ENCODE assay signal across 8 cellular contexts in the genomic region with DNA sequence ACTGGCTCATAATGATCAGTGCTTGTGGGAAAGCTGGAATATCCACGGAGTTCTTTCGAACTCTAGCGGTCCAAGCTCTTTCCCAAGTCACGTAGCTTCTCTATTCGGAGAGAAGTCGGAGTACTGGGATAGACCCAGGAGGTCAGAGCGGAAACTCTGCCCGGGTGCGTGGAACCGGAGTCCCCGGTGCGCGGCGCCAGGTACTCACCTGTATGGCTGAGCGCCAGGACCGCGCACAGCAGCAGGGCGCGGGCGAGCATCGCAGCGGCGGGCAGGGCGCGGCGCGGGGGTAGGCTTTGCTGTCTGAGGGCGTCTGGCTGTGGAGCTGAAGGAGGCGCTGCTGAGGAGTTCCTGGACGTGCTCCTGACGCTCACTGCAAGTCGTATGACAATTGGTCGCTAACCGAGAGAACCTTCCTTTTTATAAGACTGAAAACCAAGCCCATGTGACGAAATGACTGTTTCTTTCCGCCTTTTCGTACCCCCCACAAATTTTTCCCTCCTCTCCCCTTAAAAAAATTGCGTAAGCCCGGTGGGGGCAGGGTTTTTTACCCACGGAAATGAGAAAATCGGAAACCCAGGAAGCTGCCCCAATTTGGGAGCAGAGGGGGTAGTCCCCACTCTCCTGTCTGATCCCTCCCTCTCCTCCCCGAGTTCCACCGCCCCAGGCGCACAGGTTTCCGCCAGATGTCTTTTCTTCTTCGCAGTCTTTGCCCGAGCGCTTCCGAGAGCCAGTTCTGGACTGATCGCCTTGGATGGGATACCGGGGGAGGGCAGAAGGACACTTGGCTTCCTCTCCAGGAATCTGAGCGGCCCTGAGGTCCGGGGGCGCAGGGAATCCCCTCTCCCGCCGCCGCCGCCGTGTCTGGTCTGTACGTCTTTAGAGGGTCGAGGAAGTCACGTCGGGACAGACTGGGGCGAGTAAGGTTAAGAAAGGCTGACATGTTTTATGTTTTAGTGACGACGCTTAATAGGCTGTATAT. TPM values are rescaled to one million over a fixed set of nuclear protein-coding genes. Genes with fewer than 3 reads are reported as not detected.
DNase-seq lines count a peak whose midpoint lies in the region; ATAC-seq and TF ChIP-seq lines count a peak whose summit lies in the region.

A gene (minus strand): TSS at position 393 of the 982 bp plus-strand sequence. CDS start 133 bp downstream, at position 260.

- in situ Hi-C loops in transverse colon (cut with MboI; ENCODE audit: low pct_ligation_motif_present in 1 of 4, low pct_unique_long_range_greater_than_20kb in 1 of 4, low sequenced_read_pairs in 3 of 4) = loop anchor here in 1 of 4 donors (25.0 kb wide), 1 partner anchor 193 kb away; no protein-coding TSS in a partner anchor

- no peaks in the 10 kb centered on the region for H3K36me3 ChIP-seq in neuron (ENCODE audit: insufficient read depth, low read length)
- no peaks in the 10 kb centered on the region for H3K36me3 ChIP-seq in transverse colon

- peak; percentile 80 for DNase-seq in CD1c-positive myeloid dendritic cell (ENCODE audit: extremely low spot score)
- DNase-seq in NOMO-1 treated with DMSO at 0.1 percent for 48 hours (lab: John Stamatoyannopoulos, UW; ENCODE audit: unreplicated experiment) = peak; percentile 96
- DNase-seq in activated naive CD4-positive, alpha-beta T cell treated with anti-CD3 and anti-CD28 coated beads, Interleukin-2, amount 50 U/mL, for 16 hours = peak; percentile 30
- peak; percentile 96 for DNase-seq in glomerular endothelial cell (ENCODE audit: extremely low read depth, low read depth, low spot score)
- DNase-seq in transverse colon = peak; percentile 71

- no peak for TF ChIP-seq EP300 in transverse colon (IDR thresholded peaks at IDR 0.05; ENCODE audit: low read depth)

- H2AFZ ChIP-seq in neuron (ENCODE audit: low read depth, low read length) = peak within 1 kb of the TSS; percentile 34

- intact Hi-C loops in transverse colon (cut with DNase I; ENCODE audit: low total_unique reads) = no loop called here

- no peaks in the 10 kb centered on the region for H3K9me3 ChIP-seq in neuron (ENCODE audit: low read length)
- no peaks in the 10 kb centered on the region for H3K9me3 ChIP-seq in transverse colon

- H3K4me3 ChIP-seq in neuron (ENCODE audit: low read length) = peak within 1 kb of the TSS; percentile 20
- H3K4me3 ChIP-seq in transverse colon = peak within 1 kb of the TSS; percentile 46 to 67 (median 58)

- peak in 4 of 5 experiments; percentile 27 to 31 (median 28) for TF ChIP-seq CTCF in transverse colon (IDR thresholded peaks at IDR 0.05)

- ATAC-seq in GM19351 (IDR thresholded peaks at IDR 0.05; ENCODE audit: unreplicated experiment) = peak; percentile 84
- ATAC-seq in HG03457 (IDR thresholded peaks at IDR 0.05; ENCODE audit: unreplicated experiment) = peak; percentile 93

- peaks cover 12% of the 10 kb centered on the region for H3K4me1 ChIP-seq in neuron (ENCODE audit: insufficient read depth, low read length)
- peaks cover 0 to 11% (median 0%) of the 10 kb centered on the region in 4 donors for H3K4me1 ChIP-seq in transverse colon

- H3K27ac ChIP-seq in transverse colon = peak within 1 kb of the TSS; percentile 84 to 92 (median 88)

- H3K27me3 ChIP-seq in neuron (ENCODE audit: insufficient read depth, low read length) = peaks cover 29% of the 10 kb centered on the region
- peaks cover 18% of the 10 kb centered on the region for H3K27me3 ChIP-seq in transverse colon

- peak; percentile 68 for TF ChIP-seq POLR2A in transverse colon (IDR thresholded peaks at IDR 0.05)

- 5% methylated on average over 65 of the region's 66 CpGs; no CpG with 5 or more reads in 1 of the 2 donors for WGBS in transverse colon (ENCODE audit: low coverage in 1 of 2), 2 donors

RNA-seq across cellular contexts. Expression of the gene that starts here (rescaled TPM):
- 2.1 and 6.7 TPM in 2 replicates for total RNA-seq in glomerular endothelial cell
- 10 to 100 TPM in 1 of 4 donors, 1 to 10 TPM in 3; 5.9 to 28.3 (median 8.3) TPM for total RNA-seq in transverse colon

Comparison
In these comparisons a context has a peak if more than half of its experiments do, and no peak if none do; other contexts are left out.
1. Peak in every context shown above with its lines: DNase-seq, ATAC-seq, H3K4me3 ChIP-seq and H3K27ac ChIP-seq.
2. DNase-seq: peak in every context shown above with its lines; median percentile 96 in NOMO-1 treated with DMSO at 0.1 percent for 48 hours; 96 in glomerular endothelial cell; 80 in CD1c-positive myeloid dendritic cell; 71 in transverse colon; 30 in activated naive CD4-positive, alpha-beta T cell treated with anti-CD3 and anti-CD28 coated beads, Interleukin-2, amount 50 U/mL, for 16 hours.